In the genomic region with DNA sequence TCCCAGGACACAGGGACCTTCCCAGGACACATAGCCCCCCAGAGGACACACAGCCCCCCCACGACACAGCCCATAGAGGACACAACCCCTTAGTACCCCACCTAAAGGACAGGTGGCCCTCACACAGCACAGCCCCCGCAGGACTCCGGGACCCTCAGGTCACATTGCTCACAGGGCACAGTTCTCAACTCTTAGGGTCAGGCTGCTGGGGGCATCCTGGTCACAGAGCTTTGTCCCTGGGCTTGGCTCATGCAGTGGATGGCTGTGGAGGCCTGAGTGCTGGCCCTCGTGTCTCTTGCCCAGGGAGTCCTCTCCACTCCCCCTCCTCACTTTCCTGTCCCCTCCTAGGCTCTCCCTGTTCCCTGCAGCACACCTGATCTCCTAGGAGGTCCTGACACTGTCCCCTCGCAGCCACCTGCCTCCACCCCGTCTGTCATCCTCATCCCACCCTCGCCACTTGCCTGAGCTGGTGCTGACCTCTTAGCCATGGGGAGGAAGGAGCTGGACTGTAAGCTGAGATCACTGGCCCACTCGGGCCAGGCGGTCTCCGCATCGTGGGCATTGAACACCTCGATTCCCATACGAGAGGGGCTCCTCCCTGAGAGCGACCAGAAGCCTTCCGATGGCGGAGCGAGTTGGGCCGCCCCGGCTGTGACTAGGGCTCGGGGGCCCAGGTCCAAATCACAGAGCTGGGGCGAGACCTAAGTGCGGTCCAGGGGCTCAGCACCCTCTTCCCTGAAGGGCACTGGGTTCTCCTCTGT, we compare ENCODE assay signal across 9 cellular contexts. TPM values are rescaled to one million over a fixed set of nuclear protein-coding genes. Genes with fewer than 3 reads are reported as not detected.
A peak's percentile ranks its signal among the peaks of the same experiment; 100 is the strongest.
DNase-seq lines count a peak whose midpoint lies in the region; ATAC-seq and FAIRE-seq lines count a peak whose summit lies in the region.
"Had no signal": no experiment of that assay in that cellular context is flagged by ENCODE, and none has a peak within 500 bp of the region (broad histone marks: within the 10 kb centered on the region; RNA-seq: fewer than 3 reads in every experiment).

No MANE protein-coding gene starts in this region.

- no peaks in the 10 kb centered on the region for H3K9me3 Mint-ChIP-seq in activated naive CD4-positive, alpha-beta T cell treated with anti-CD3 and anti-CD28 coated beads for 36 hours
- no peaks in the 10 kb centered on the region for H3K9me3 Mint-ChIP-seq in activated CD8-positive, alpha-beta T cell treated with anti-CD3 and anti-CD28 coated beads, Interleukin-2, amount 10 ng/mL, durations not matched to agents 7 days and 5 days (ENCODE audit: insufficient read depth)

- H3K36me3 Mint-ChIP-seq in activated naive CD4-positive, alpha-beta T cell treated with anti-CD3 and anti-CD28 coated beads for 36 hours (ENCODE audit: low read depth) = peaks cover 4% of the 10 kb centered on the region
- H3K36me3 Mint-ChIP-seq in activated CD8-positive, alpha-beta T cell treated with anti-CD3 and anti-CD28 coated beads, Interleukin-2, amount 10 ng/mL, durations not matched to agents 7 days and 5 days (ENCODE audit: low read depth) = peaks cover 4% of the 10 kb centered on the region

- CTCF ChIA-PET in activated naive CD4-positive, alpha-beta T cell treated with anti-CD3 and anti-CD28 coated beads for 36 hours (lab: Charles Lee) = no interaction called here
- CTCF ChIA-PET in activated CD8-positive, alpha-beta T cell treated with anti-CD3 and anti-CD28 coated beads, Interleukin-2, amount 10 ng/mL, durations not matched to agents 7 days and 5 days (lab: Charles Lee) = no interaction called here

- no peak overlapping the region for H2BK5ac ChIP-seq in mesenchymal stem cell (ENCODE audit: low read depth, low read length, poor library complexity, severe bottlenecking)

- POLR2A ChIA-PET in activated CD8-positive, alpha-beta T cell treated with anti-CD3 and anti-CD28 coated beads, Interleukin-2, amount 10 ng/mL, durations not matched to agents 7 days and 5 days (lab: Charles Lee) = no interaction called here

- H2AFZ ChIP-seq in mesenchymal stem cell (ENCODE audit: low read depth, low read length) = no peak overlapping the region

- WGBS in mesenchymal stem cell = 92% methylated on average over 21 of the region's 22 CpGs

- H3K4me3 Mint-ChIP-seq in activated naive CD4-positive, alpha-beta T cell treated with anti-CD3 and anti-CD28 coated beads for 36 hours = peak overlapping the region; percentile 29
- peak overlapping the region; percentile 64 for H3K4me3 Mint-ChIP-seq in activated CD8-positive, alpha-beta T cell treated with anti-CD3 and anti-CD28 coated beads, Interleukin-2, amount 10 ng/mL, durations not matched to agents 7 days and 5 days

- H3K36me3 ChIP-seq in mesenchymal stem cell (ENCODE audit: control insufficient read depth in 1 of 2, insufficient read depth in 2 of 2, low read depth in 1 of 2, low read length in 2 of 2) = peaks cover 0 to under 1% of the 10 kb centered on the region in 2 experiments
- H3K36me3 ChIP-seq in effector memory CD4-positive, alpha-beta T cell (ENCODE audit: control insufficient read depth, insufficient read depth, low read length) = no peaks in the 10 kb centered on the region

- no peak overlapping the region for H3K27ac Mint-ChIP-seq in activated naive CD4-positive, alpha-beta T cell treated with anti-CD3 and anti-CD28 coated beads for 36 hours
- H3K27ac Mint-ChIP-seq in activated CD8-positive, alpha-beta T cell treated with anti-CD3 and anti-CD28 coated beads, Interleukin-2, amount 10 ng/mL, durations not matched to agents 7 days and 5 days = peak overlapping the region; percentile 62

- H3K27me3 Mint-ChIP-seq in activated naive CD4-positive, alpha-beta T cell treated with anti-CD3 and anti-CD28 coated beads for 36 hours (ENCODE audit: low read depth) = no peaks in the 10 kb centered on the region
- no peaks in the 10 kb centered on the region for H3K27me3 Mint-ChIP-seq in activated CD8-positive, alpha-beta T cell treated with anti-CD3 and anti-CD28 coated beads, Interleukin-2, amount 10 ng/mL, durations not matched to agents 7 days and 5 days (ENCODE audit: low read depth)

- H2BK120ac ChIP-seq in mesenchymal stem cell (ENCODE audit: low read depth, low read length) = no peak overlapping the region

- peaks cover 11% of the 10 kb centered on the region for H3K4me1 ChIP-seq in mesenchymal stem cell (ENCODE audit: control insufficient read depth, insufficient read depth, low read depth, low read length)
- peaks cover 17% of the 10 kb centered on the region for H3K4me1 ChIP-seq in effector memory CD4-positive, alpha-beta T cell (ENCODE audit: control insufficient read depth, insufficient read depth, low read length, poor library complexity, severe bottlenecking)

- H4K91ac ChIP-seq in mesenchymal stem cell (ENCODE audit: low read length) = no peak overlapping the region

- H3K79me1 ChIP-seq in mesenchymal stem cell (replicated peaks; ENCODE audit: low read length, poor library complexity, severe bottlenecking) = no peaks in the 10 kb centered on the region

- H3K9ac ChIP-seq in mesenchymal stem cell (ENCODE audit: low read length) = no peak overlapping the region

- H3K23ac ChIP-seq in mesenchymal stem cell (ENCODE audit: low read length in 2 of 2) = no peak overlapping the region

- H3K4ac ChIP-seq in mesenchymal stem cell (ENCODE audit: low read depth in 1 of 2, low read length in 2 of 2) = no peak overlapping the region

- no peak overlapping the region for H2BK15ac ChIP-seq in mesenchymal stem cell (ENCODE audit: low read depth, poor library complexity, severe bottlenecking)

- H2BK12ac ChIP-seq in mesenchymal stem cell (ENCODE audit: low read length in 2 of 2) = no peak overlapping the region

- H3K27me3 ChIP-seq in mesenchymal stem cell (ENCODE audit: control insufficient read depth in 1 of 2, insufficient read depth in 1 of 2, low read length in 2 of 2) = no peaks in the 10 kb centered on the region
- no peaks in the 10 kb centered on the region for H3K27me3 ChIP-seq in effector memory CD4-positive, alpha-beta T cell (replicated peaks; ENCODE audit: control insufficient read depth, insufficient read depth, low read length, poor library complexity, severe bottlenecking)

- peak overlapping the region in 1 of 2 experiments; percentile 33 for H3K4me3 ChIP-seq in mesenchymal stem cell (ENCODE audit: insufficient read depth in 1 of 2, low read depth in 1 of 2, low read length in 2 of 2)
- no peak overlapping the region for H3K4me3 ChIP-seq in effector memory CD4-positive, alpha-beta T cell (ENCODE audit: insufficient read depth, low read depth, low read length, poor library complexity, severe bottlenecking)

- no peak overlapping the region for H4K8ac ChIP-seq in mesenchymal stem cell (ENCODE audit: low read length)

- no peak for ATAC-seq in activated CD8-positive, alpha-beta T cell treated with anti-CD3 and anti-CD28 coated beads, Interleukin-2, amount 10 ng/mL, durations not matched to agents 7 days and 5 days

- DNase-seq in activated naive CD4-positive, alpha-beta T cell treated with anti-CD3 and anti-CD28 coated beads for 36 hours = no peak
- no peak for DNase-seq in activated naive CD4-positive, alpha-beta T cell treated with Interleukin-2 at 50 U/mL for 16 hours
- DNase-seq in activated CD8-positive, alpha-beta T cell treated with anti-CD3 and anti-CD28 coated beads, Interleukin-2, amount 10 ng/mL, durations not matched to agents 7 days and 5 days = no peak
- DNase-seq in mesenchymal stem cell = no peak
- no peak for DNase-seq in frontal cortex (ENCODE audit: low spot score in 2 of 2)
- no peak for DNase-seq in effector memory CD4-positive, alpha-beta T cell
- no peak for DNase-seq in D341Med (ENCODE audit: low spot score)
- DNase-seq: stimulated activated CD4-positive, alpha-beta T cell treated with anti-CD3 and anti-CD28 coated beads, Interleukin-12 subunit alpha, Interleukin-12 subunit beta, amount 100 ng/mL, for 4 hours had no signal

- H3K27ac ChIP-seq in mesenchymal stem cell (ENCODE audit: low read length, poor library complexity, severe bottlenecking) (no peak overlapping the region), temporal lobe (ENCODE audit: low read depth, low read length) (peak overlapping the region; percentile 79)
- no peak overlapping the region for H3K27ac ChIP-seq in effector memory CD4-positive, alpha-beta T cell (ENCODE audit: insufficient read depth, low read length, poor library complexity, severe bottlenecking)

- H3K18ac ChIP-seq in mesenchymal stem cell (ENCODE audit: low read depth in 1 of 2, low read length in 2 of 2) = peak overlapping the region in 1 of 2 experiments; percentile 29

- intact Hi-C loops in activated naive CD4-positive, alpha-beta T cell treated with anti-CD3 and anti-CD28 coated beads for 36 hours (cut with micrococcal nuclease) = loop anchor here (5.0 kb wide), 2 partner anchors 48 to 68 kb away; partner anchors contain the start of genes FN3KRP and RAB40B

- FAIRE-seq in frontal cortex (lab: Jason Lieb, UNC) = no peak

- H3K4me1 Mint-ChIP-seq in activated naive CD4-positive, alpha-beta T cell treated with anti-CD3 and anti-CD28 coated beads for 36 hours (ENCODE audit: low read depth) = peaks cover 19% of the 10 kb centered on the region
- H3K4me1 Mint-ChIP-seq in activated CD8-positive, alpha-beta T cell treated with anti-CD3 and anti-CD28 coated beads, Interleukin-2, amount 10 ng/mL, durations not matched to agents 7 days and 5 days (ENCODE audit: low read depth) = peaks cover 21% of the 10 kb centered on the region

- no peak overlapping the region for H3K4me2 ChIP-seq in mesenchymal stem cell (ENCODE audit: low read length, poor library complexity, severe bottlenecking)

- H3K9me3 ChIP-seq in mesenchymal stem cell (ENCODE audit: control insufficient read depth, low read length) = no peaks in the 10 kb centered on the region
- no peaks in the 10 kb centered on the region for H3K9me3 ChIP-seq in effector memory CD4-positive, alpha-beta T cell (ENCODE audit: control insufficient read depth, low read length)

- no peak overlapping the region for H3K14ac ChIP-seq in mesenchymal stem cell (ENCODE audit: low read length in 2 of 2)

- H2AK5ac ChIP-seq in mesenchymal stem cell (ENCODE audit: low read length, severe bottlenecking) = peak overlapping the region; percentile 52

RNA-seq across cellular contexts. Expression of gene WDR45B, which starts 1.4 kb away (rescaled TPM):
- 10 to 100 TPM; 23.2 to 25.0 TPM for total RNA-seq in activated naive CD4-positive, alpha-beta T cell treated with anti-CD3 and anti-CD28 coated beads for 36 hours
- 10 to 100 TPM; 38.2 to 40.2 TPM for total RNA-seq in activated CD8-positive, alpha-beta T cell treated with anti-CD3 and anti-CD28 coated beads, Interleukin-2, amount 10 ng/mL, durations not matched to agents 7 days and 5 days
- polyA plus RNA-seq in mesenchymal stem cell (2013, experiment 1 of 2) = 65.7 TPM
- 65.3 TPM for polyA plus RNA-seq in mesenchymal stem cell (2013, experiment 2 of 2)
- 43.0 TPM for total RNA-seq in temporal lobe
- 45.2 TPM for total RNA-seq in frontal cortex

RNA-seq across cellular contexts. Expression of gene RAB40B, which starts 48.8 kb away (rescaled TPM):
- under 1 TPM; 0.42 to 0.52 TPM for total RNA-seq in activated naive CD4-positive, alpha-beta T cell treated with anti-CD3 and anti-CD28 coated beads for 36 hours
- total RNA-seq in activated CD8-positive, alpha-beta T cell treated with anti-CD3 and anti-CD28 coated beads, Interleukin-2, amount 10 ng/mL, durations not matched to agents 7 days and 5 days = 1 to 10 TPM; 1.3 to 2.2 TPM
- polyA plus RNA-seq in mesenchymal stem cell (2013, experiment 1 of 2) = 8.5 TPM
- polyA plus RNA-seq in mesenchymal stem cell (2013, experiment 2 of 2) = 7.7 TPM
- total RNA-seq in temporal lobe = 13.0 TPM
- total RNA-seq in frontal cortex = 18.3 TPM
